In genomic region chr9:36140086-36141084, GRCh38 we compare ENCODE assay signal across 9 cellular contexts. TPM values are rescaled to one million over a fixed set of nuclear protein-coding genes. Genes with fewer than 3 reads are reported as not detected.
A peak's percentile ranks its signal among the peaks of the same experiment; 100 is the strongest.
DNase-seq lines count a peak whose midpoint lies in the region; ATAC-seq, FAIRE-seq and TF ChIP-seq lines count a peak whose summit lies in the region.
"Had no signal": no experiment of that assay in that cellular context is flagged by ENCODE, and none has a peak within 500 bp of the region (broad histone marks: within the 10 kb centered on the region; RNA-seq: fewer than 3 reads in every experiment).

No MANE protein-coding gene starts in this region.

- peak overlapping the region; percentile 33; the same call in 1 of the 2 replicates for H3K27ac ChIP-seq in PC-3 (ENCODE audit: low read length)
- H3K27ac ChIP-seq in effector memory CD4-positive, alpha-beta T cell (ENCODE audit: insufficient read depth, low read length, poor library complexity, severe bottlenecking), result peak overlapping the region; percentile 71
- H3K27ac ChIP-seq: psoas muscle had no signal

- DNase-seq in GM19239 (ENCODE audit: insufficient read length, low spot score), result no peak
- no peak for DNase-seq in PC-3
- no peak for DNase-seq in effector memory CD4-positive, alpha-beta T cell
- DNase-seq in stimulated activated effector memory CD8-positive, alpha-beta T cell treated with anti-CD3 and anti-CD28 coated beads, Interleukin-12 subunit alpha, Interleukin-12 subunit beta, amount 100 ng/mL, for 72 hours (ENCODE audit: low spot score in 2 of 2), result no peak
- no peak for DNase-seq in HUDEP-2 (lab: John Stamatoyannopoulos, UW; ENCODE audit: unreplicated experiment in 76 of 76)
- no peak for DNase-seq in left colon
- no peak for DNase-seq in GDM1 (lab: John Stamatoyannopoulos, UW)
- no peak for DNase-seq in activated CD4-positive, CD25-positive, alpha-beta regulatory T cell (lab: John Stamatoyannopoulos, UW)
- DNase-seq: psoas muscle had no signal

- H3K4me2 ChIP-seq in PC-3 (ENCODE audit: low read length), result peak overlapping the region; percentile 39; the same call in 1 of the 2 replicates

- H3K4me1 Mint-ChIP-seq in stimulated activated effector memory CD8-positive, alpha-beta T cell treated with anti-CD3 and anti-CD28 coated beads, Interleukin-12 subunit alpha, Interleukin-12 subunit beta, amount 100 ng/mL, for 72 hours, result peaks cover 92% of the 10 kb centered on the region

- peak overlapping the region; percentile 11; the same call in 1 of the 2 replicates for H3K4me3 ChIP-seq in PC-3 (ENCODE audit: low read length)
- peak overlapping the region; percentile 24 for H3K4me3 ChIP-seq in effector memory CD4-positive, alpha-beta T cell (ENCODE audit: insufficient read depth, low read depth, low read length, poor library complexity, severe bottlenecking)
- H3K4me3 ChIP-seq: psoas muscle had no signal

- H3K27ac Mint-ChIP-seq in stimulated activated effector memory CD8-positive, alpha-beta T cell treated with anti-CD3 and anti-CD28 coated beads, Interleukin-12 subunit alpha, Interleukin-12 subunit beta, amount 100 ng/mL, for 72 hours, result peak overlapping the region; percentile 89

- BruUV-seq in PC-3 (replicated peaks; lab: Mats Ljungman, UMichigan), result no TSS peak

- H4K20me1 ChIP-seq in PC-3 (ENCODE audit: low read length), result no peaks in the 10 kb centered on the region

- TF ChIP-seq CTCF in PC-3 (conservative IDR thresholded peaks at IDR 0.05; ENCODE audit: low read depth, low read length), result no peak

- ATAC-seq in PC-3, result no peak
- ATAC-seq in stimulated activated effector memory CD8-positive, alpha-beta T cell treated with anti-CD3 and anti-CD28 coated beads, Interleukin-12 subunit alpha, Interleukin-12 subunit beta, amount 100 ng/mL, for 72 hours, result no peak
- no peak for ATAC-seq in left colon
- ATAC-seq: psoas muscle had no signal

- POLR2A ChIA-PET in PC-3 (lab: Charles Lee; ENCODE audit: unreplicated experiment), result no interaction called here

- H3K27me3 ChIP-seq in PC-3 (ENCODE audit: low read length), result no peaks in the 10 kb centered on the region
- H3K27me3 ChIP-seq in effector memory CD4-positive, alpha-beta T cell (replicated peaks; ENCODE audit: control insufficient read depth, insufficient read depth, low read length, poor library complexity, severe bottlenecking), result no peaks in the 10 kb centered on the region

- H3K36me3 ChIP-seq in PC-3 (ENCODE audit: low read depth, low read length), result no peaks in the 10 kb centered on the region
- no peaks in the 10 kb centered on the region for H3K36me3 ChIP-seq in effector memory CD4-positive, alpha-beta T cell (ENCODE audit: control insufficient read depth, insufficient read depth, low read length)

- no peak overlapping the region for H3K9ac ChIP-seq in PC-3 (ENCODE audit: low read length)

- no peaks in the 10 kb centered on the region for H3K9me2 ChIP-seq in PC-3 (replicated peaks; ENCODE audit: low read length)

- CTCF ChIA-PET in PC-3 (lab: Charles Lee), result interaction anchor here (0.6 kb wide), 1 partner anchor 65 kb away, joined by 14 read pairs; no protein-coding TSS in a partner anchor

- no peaks in the 10 kb centered on the region for H3F3A ChIP-seq in PC-3 (ENCODE audit: low read length, unreplicated experiment)

- peaks cover 7% of the 10 kb centered on the region for H3K36me3 Mint-ChIP-seq in stimulated activated effector memory CD8-positive, alpha-beta T cell treated with anti-CD3 and anti-CD28 coated beads, Interleukin-12 subunit alpha, Interleukin-12 subunit beta, amount 100 ng/mL, for 72 hours

- H3K79me2 ChIP-seq in PC-3 (ENCODE audit: low read length), result no peaks in the 10 kb centered on the region

- peak; percentile 55 for FAIRE-seq in GM19239 (lab: Jason Lieb, UNC)

- no peak overlapping the region for H2AFZ ChIP-seq in PC-3 (ENCODE audit: low read length)

- no peaks in the 10 kb centered on the region for H3K9me3 ChIP-seq in PC-3 (ENCODE audit: low read length)
- H3K9me3 ChIP-seq in effector memory CD4-positive, alpha-beta T cell (ENCODE audit: control insufficient read depth, low read length), result no peaks in the 10 kb centered on the region
- H3K9me3 ChIP-seq: psoas muscle had no signal

- peak overlapping the region; percentile 58 for H3K4me3 Mint-ChIP-seq in stimulated activated effector memory CD8-positive, alpha-beta T cell treated with anti-CD3 and anti-CD28 coated beads, Interleukin-12 subunit alpha, Interleukin-12 subunit beta, amount 100 ng/mL, for 72 hours

- peaks cover 2% of the 10 kb centered on the region for H3K9me3 Mint-ChIP-seq in stimulated activated effector memory CD8-positive, alpha-beta T cell treated with anti-CD3 and anti-CD28 coated beads, Interleukin-12 subunit alpha, Interleukin-12 subunit beta, amount 100 ng/mL, for 72 hours

- peaks cover 23% of the 10 kb centered on the region for H3K4me1 ChIP-seq in PC-3 (ENCODE audit: insufficient read depth, low read length)
- peaks cover 87% of the 10 kb centered on the region for H3K4me1 ChIP-seq in effector memory CD4-positive, alpha-beta T cell (ENCODE audit: control insufficient read depth, insufficient read depth, low read length, poor library complexity, severe bottlenecking)

- intact Hi-C loops in PC-3 (cut with micrococcal nuclease), result no loop called here
- intact Hi-C loops in left colon (cut with DNase I, micrococcal nuclease), result no loop called here

RNA-seq across cellular contexts. Expression of gene GLIPR2, which starts 3.9 kb away (rescaled TPM):
- total RNA-seq in PC-3 (2014; rRNA removed), result 6.7 and 10.1 TPM in 2 replicates
- total RNA-seq in left colon, result 10 to 100 TPM; 26.0 to 33.3 TPM

RNA-seq across cellular contexts. Expression of gene CCIN, which starts 28.8 kb away (rescaled TPM):
- 0.22 and 0.46 TPM in 2 replicates for total RNA-seq in PC-3 (2014; rRNA removed)
- total RNA-seq in left colon, result under 1 TPM in 1 of 2 donors, not detected in 1; 0.25 TPM
- total RNA-seq: psoas muscle had no signal

RNA-seq across cellular contexts. Expression of gene CLTA, which starts 50.3 kb away (rescaled TPM):
- total RNA-seq in PC-3 (2014; rRNA removed) (259 and 266 TPM in 2 replicates), left colon (100 to 1,000 TPM; 200 to 205 TPM)
